Comparison of ENCODE assay signal across 8 cellular contexts in genomic region chr12:19131020-19131431, GRCh38. TPM values are rescaled to one million over a fixed set of nuclear protein-coding genes. Genes with fewer than 3 reads are reported as not detected.
DNase-seq lines count a peak whose midpoint lies in the region; ATAC-seq and TF ChIP-seq lines count a peak whose summit lies in the region.

No MANE protein-coding gene starts in this region.

- DNase-seq in CD4-positive, alpha-beta T cell, result no peak
- no peak for DNase-seq in activated CD4-positive, alpha-beta memory T cell treated with anti-CD3 and anti-CD28 coated beads for 36 hours
- DNase-seq in foreskin keratinocyte, result peak; percentile 70 to 87
- no peak for DNase-seq in stimulated activated CD8-positive, alpha-beta memory T cell treated with anti-CD3 and anti-CD28 coated beads, Interleukin-4, amount 100 ng/mL, for 48 hours

- peaks cover 11% of the 10 kb centered on the region for H3K27me3 Mint-ChIP-seq in CD4-positive, alpha-beta T cell
- peaks cover 3% of the 10 kb centered on the region for H3K27me3 Mint-ChIP-seq in activated CD4-positive, alpha-beta memory T cell treated with anti-CD3 and anti-CD28 coated beads for 36 hours

- peaks cover 11% of the 10 kb centered on the region for H3K9me3 Mint-ChIP-seq in CD4-positive, alpha-beta T cell
- peaks cover 16% of the 10 kb centered on the region for H3K9me3 Mint-ChIP-seq in activated CD4-positive, alpha-beta memory T cell treated with anti-CD3 and anti-CD28 coated beads for 36 hours

- H3K36me3 ChIP-seq in neuron (ENCODE audit: insufficient read depth, low read length), result peaks cover 15% of the 10 kb centered on the region

- ATAC-seq in CD4-positive, alpha-beta T cell (ENCODE audit: poor library complexity), result no peak
- ATAC-seq in HG03354 (IDR thresholded peaks at IDR 0.05; ENCODE audit: poor library complexity, severe bottlenecking, unreplicated experiment) (peak; percentile 27), foreskin keratinocyte (peak; percentile 66), GM21528 (IDR thresholded peaks at IDR 0.05; ENCODE audit: low FRiP score, unreplicated experiment) (no peak), GM21526 (IDR thresholded peaks at IDR 0.05; ENCODE audit: low FRiP score, unreplicated experiment) (no peak)

- peak overlapping the region; percentile 100 for H3K4me3 ChIP-seq in neuron (ENCODE audit: low read length)

- H3K27ac Mint-ChIP-seq in CD4-positive, alpha-beta T cell, result peak overlapping the region; percentile 54
- H3K27ac Mint-ChIP-seq in activated CD4-positive, alpha-beta memory T cell treated with anti-CD3 and anti-CD28 coated beads for 36 hours, result no peak overlapping the region

- H2AFZ ChIP-seq in neuron (ENCODE audit: low read depth, low read length), result peak overlapping the region; percentile 90

- H3K27me3 ChIP-seq in CD4-positive, alpha-beta T cell (ENCODE audit: control insufficient read depth, insufficient read depth, low read length), result peaks cover 13% of the 10 kb centered on the region
- no peaks in the 10 kb centered on the region for H3K27me3 ChIP-seq in foreskin keratinocyte
- H3K27me3 ChIP-seq in neuron (ENCODE audit: insufficient read depth, low read length), result no peaks in the 10 kb centered on the region

- peaks cover 25% of the 10 kb centered on the region for H3K4me1 Mint-ChIP-seq in CD4-positive, alpha-beta T cell (ENCODE audit: low read depth)
- H3K4me1 Mint-ChIP-seq in activated CD4-positive, alpha-beta memory T cell treated with anti-CD3 and anti-CD28 coated beads for 36 hours (ENCODE audit: low read depth), result peaks cover 16% of the 10 kb centered on the region

- H3K4me1 ChIP-seq in foreskin keratinocyte, result peaks cover 6% of the 10 kb centered on the region
- peaks cover 32% of the 10 kb centered on the region for H3K4me1 ChIP-seq in neuron (ENCODE audit: insufficient read depth, low read length)

- CTCF ChIA-PET in CD4-positive, alpha-beta T cell (lab: Charles Lee), result no interaction called here
- CTCF ChIA-PET in activated CD4-positive, alpha-beta memory T cell treated with anti-CD3 and anti-CD28 coated beads for 36 hours (lab: Charles Lee), result interaction anchor here (0.9 kb wide), 1 partner anchor 55 kb away, joined by 3 read pairs; no protein-coding TSS in a partner anchor

- no peak for TF ChIP-seq CTCF in CD4-positive, alpha-beta T cell (IDR thresholded peaks at IDR 0.05)
- no peak for TF ChIP-seq CTCF in foreskin keratinocyte (conservative IDR thresholded peaks at IDR 0.05)

- no peak overlapping the region for H3K27ac ChIP-seq in CD4-positive, alpha-beta T cell (ENCODE audit: low read depth, low read length)
- peak overlapping the region; percentile 55 for H3K27ac ChIP-seq in foreskin keratinocyte

- H3K36me3 Mint-ChIP-seq in CD4-positive, alpha-beta T cell (ENCODE audit: low read depth), result no peaks in the 10 kb centered on the region
- peaks cover 2% of the 10 kb centered on the region for H3K36me3 Mint-ChIP-seq in activated CD4-positive, alpha-beta memory T cell treated with anti-CD3 and anti-CD28 coated beads for 36 hours

- peak overlapping the region; percentile 90 for H3K4me3 Mint-ChIP-seq in CD4-positive, alpha-beta T cell
- H3K4me3 Mint-ChIP-seq in activated CD4-positive, alpha-beta memory T cell treated with anti-CD3 and anti-CD28 coated beads for 36 hours, result peak overlapping the region; percentile 86

- peaks cover 9% of the 10 kb centered on the region for H3K9me3 ChIP-seq in CD4-positive, alpha-beta T cell (ENCODE audit: control insufficient read depth, low read length)
- peaks cover 5% of the 10 kb centered on the region for H3K9me3 ChIP-seq in neuron (ENCODE audit: low read length)

- intact Hi-C loops in CD4-positive, alpha-beta T cell (cut with DNase I, micrococcal nuclease), result no loop called here
- intact Hi-C loops in activated CD4-positive, alpha-beta memory T cell treated with anti-CD3 and anti-CD28 coated beads for 36 hours (cut with micrococcal nuclease), result loop anchor here (2.0 kb wide), 1 partner anchor 40 kb away; no protein-coding TSS in a partner anchor

- POLR2A ChIA-PET in CD4-positive, alpha-beta T cell (lab: Charles Lee), result interaction anchor here (1.3 kb wide), 1 partner anchor 308 kb away, joined by 4 read pairs; the partner anchor contains the start of gene AEBP2
- POLR2A ChIA-PET in activated CD4-positive, alpha-beta memory T cell treated with anti-CD3 and anti-CD28 coated beads for 36 hours (lab: Charles Lee), result no interaction called here

RNA-seq across cellular contexts. Expression of gene PLEKHA5, which starts 1.5 kb away (rescaled TPM):
- total RNA-seq in CD4-positive, alpha-beta T cell, result 1 to 10 TPM; 4.5 to 5.4 TPM
- 1 to 10 TPM; 6.6 to 7.4 TPM for total RNA-seq in activated CD4-positive, alpha-beta memory T cell treated with anti-CD3 and anti-CD28 coated beads for 36 hours
- total RNA-seq in foreskin keratinocyte, result 23.2 and 26.1 TPM in 2 replicates
- polyA plus RNA-seq in foreskin keratinocyte, result 9.3 TPM in 2 replicates

Comparison
In these comparisons a context has a peak if more than half of its experiments do, and no peak if none do; other contexts are left out.
1. ATAC-seq: peak in HG03354 (single experiment) and foreskin keratinocyte (single experiment); none in CD4-positive, alpha-beta T cell (single experiment), GM21528 (single experiment) and GM21526 (single experiment).
2. DNase-seq: peak in foreskin keratinocyte (2 of 2); none in CD4-positive, alpha-beta T cell (0 of 10), activated CD4-positive, alpha-beta memory T cell treated with anti-CD3 and anti-CD28 coated beads for 36 hours (single experiment) and stimulated activated CD8-positive, alpha-beta memory T cell treated with anti-CD3 and anti-CD28 coated beads, Interleukin-4, amount 100 ng/mL, for 48 hours (single experiment).